ENCODE assay signal across 8 cellular contexts in genomic region chr7:35800718-35801391, GRCh38. TPM values are rescaled to one million over a fixed set of nuclear protein-coding genes. Genes with fewer than 3 reads are reported as not detected.
A peak's percentile ranks its signal among the peaks of the same experiment; 100 is the strongest.
DNase-seq lines count a peak whose midpoint lies in the region; ATAC-seq and TF ChIP-seq lines count a peak whose summit lies in the region.

Gene SEPTIN7 (plus strand): TSS chr7:35801057. CDS start chr7:35801210, 153 bp downstream.

- peaks cover 49% of the 10 kb centered on the region for H3K36me3 Mint-ChIP-seq in activated T-cell treated with anti-CD3 and anti-CD28 coated beads, Interleukin-2, amount 50 U/mL, for 24 hours (ENCODE audit: low read depth)

- DNase-seq in DMS153 treated with DMSO at 0.1 percent for 48 hours (lab: John Stamatoyannopoulos, UW; ENCODE audit: unreplicated experiment) (peak; percentile 99), KBM-7 (peak; percentile 99), epithelial cell of proximal tubule (ENCODE audit: low read depth) (peak; percentile 81)
- peak; percentile 99 for DNase-seq in activated T-cell treated with anti-CD3 and anti-CD28 coated beads, Interleukin-2, amount 50 U/mL, for 24 hours
- peak; percentile 98 for DNase-seq in stimulated activated CD8-positive, alpha-beta memory T cell treated with anti-CD3 and anti-CD28 coated beads, Interleukin-4, amount 100 ng/mL, for 48 hours

- no peaks in the 10 kb centered on the region for H3K9me3 Mint-ChIP-seq in activated T-cell treated with anti-CD3 and anti-CD28 coated beads, Interleukin-2, amount 50 U/mL, for 24 hours

- H3K27ac ChIP-seq in mucosa of rectum (ENCODE audit: low read depth in 2 of 2, low read length in 2 of 2), result peak within 1 kb of the TSS; percentile 98

- H3K9ac ChIP-seq in mucosa of rectum (ENCODE audit: low read depth in 1 of 2, low read length in 2 of 2), result peak within 1 kb of the TSS; percentile 77 to 90

- peak; percentile 86 for ATAC-seq in GM21717 (IDR thresholded peaks at IDR 0.05; ENCODE audit: unreplicated experiment)

- H3K4me3 ChIP-seq in epithelial cell of proximal tubule (ENCODE audit: low read depth, low read length) (peak within 1 kb of the TSS; percentile 87), mucosa of rectum (ENCODE audit: low read length in 2 of 2) (peak within 1 kb of the TSS; percentile 93 to 96)

- no peaks in the 10 kb centered on the region for H3K36me3 ChIP-seq in mucosa of rectum (ENCODE audit: control insufficient read depth in 2 of 2, insufficient read depth in 2 of 2, low read length in 2 of 2)

- no peaks in the 10 kb centered on the region for H3K27me3 Mint-ChIP-seq in activated T-cell treated with anti-CD3 and anti-CD28 coated beads, Interleukin-2, amount 50 U/mL, for 24 hours

- peak within 1 kb of the TSS; percentile 99 for H3K27ac Mint-ChIP-seq in activated T-cell treated with anti-CD3 and anti-CD28 coated beads, Interleukin-2, amount 50 U/mL, for 24 hours

- no peaks in the 10 kb centered on the region for H3K27me3 ChIP-seq in mucosa of rectum (ENCODE audit: control insufficient read depth in 2 of 2, insufficient read depth in 2 of 2, low read length in 2 of 2)

- H3K4me3 Mint-ChIP-seq in activated T-cell treated with anti-CD3 and anti-CD28 coated beads, Interleukin-2, amount 50 U/mL, for 24 hours, result peak within 1 kb of the TSS; percentile 93

- no peak for TF ChIP-seq CTCF in epithelial cell of proximal tubule (conservative IDR thresholded peaks at IDR 0.05; ENCODE audit: low read depth, low read length)

- in situ Hi-C loops in KBM-7 (cut with MboI; ENCODE audit: low pct_unique_long_range_greater_than_20kb, low sequenced_read_pairs), result no loop called here

- H3K9me3 ChIP-seq in mucosa of rectum (ENCODE audit: control insufficient read depth in 2 of 2, low read length in 2 of 2), result no peaks in the 10 kb centered on the region

- peaks cover 5 to 13% of the 10 kb centered on the region in 2 donors for H3K4me1 ChIP-seq in mucosa of rectum (ENCODE audit: control insufficient read depth in 2 of 2, insufficient read depth in 2 of 2, low read length in 2 of 2)

- H3K4me1 Mint-ChIP-seq in activated T-cell treated with anti-CD3 and anti-CD28 coated beads, Interleukin-2, amount 50 U/mL, for 24 hours (ENCODE audit: low read depth), result peaks cover 41% of the 10 kb centered on the region

TF ChIP-seq in PFSK-1, 5 proteins besides CTCF, POLR2A, EP300 and RAD21:
- no peak; a peak in 1 of 4 replicates for TF ChIP-seq REST (IDR thresholded peaks at IDR 0.05; ENCODE audit: insufficient read depth in 1 of 2, low read depth in 2 of 2, low read length in 2 of 2)
- TF ChIP-seq TAF1 (IDR thresholded peaks at IDR 0.05; ENCODE audit: borderline replicate concordance, insufficient read depth, low read length), result peak; percentile 89
- peak; percentile 19; the same call in 1 of the 2 replicates for TF ChIP-seq SIN3A (IDR thresholded peaks at IDR 0.05; ENCODE audit: borderline replicate concordance, insufficient read depth, low read length)
- TF ChIP-seq POLR2AphosphoS5 (IDR thresholded peaks at IDR 0.05; ENCODE audit: low read depth, low read length), result peak; percentile 82
- peak; percentile 82 for TF ChIP-seq FOXP2 (optimal IDR thresholded peaks at IDR 0.05; ENCODE audit: borderline replicate concordance, extremely low read depth, extremely low read length, insufficient read depth)

RNA-seq across cellular contexts. Expression of gene SEPTIN7, which starts in this region (rescaled TPM):
- 121 TPM for polyA plus RNA-seq in PFSK-1 (2012; ENCODE audit: insufficient read length, low read depth)
- 154 and 188 TPM in 2 replicates for total RNA-seq in epithelial cell of proximal tubule

Comparison
In these comparisons a context has a peak if more than half of its experiments do, and no peak if none do; other contexts are left out.
1. Peak in every context shown above with its lines: DNase-seq, ATAC-seq, H3K4me3 ChIP-seq and H3K27ac ChIP-seq.